ENCODE assay signal across 14 cellular contexts in genomic region chr4:66769436-66769835, GRCh38.
"Had no signal": no experiment of that assay in that cellular context is flagged by ENCODE, and none has a peak within 500 bp of the region (broad histone marks: within the 10 kb centered on the region; RNA-seq: fewer than 3 reads in every experiment).

No MANE protein-coding gene starts in this region.

- DNase-seq: activated CD8-positive, alpha-beta memory T cell treated with anti-CD3 and anti-CD28 coated beads, Interleukin-2, amount 10 ng/mL, durations not matched to agents 7 days and 5 days; activated effector memory CD4-positive, alpha-beta T cell treated with Interleukin-2 at 50 U/mL for 16 hours; activated T-cell treated with anti-CD3 and anti-CD28 coated beads, Interleukin-2, amount 50 U/mL, for 24 hours; anterior cingulate cortex; esophagus squamous epithelium; foreskin fibroblast; head of caudate nucleus; naive thymus-derived CD4-positive, alpha-beta T cell; posterior cingulate gyrus; right cardiac atrium; small intestine; thyroid gland; uterus had no signal

- H3K36me3 ChIP-seq: esophagus squamous epithelium, neutrophil, thyroid gland, uterus had no signal

- H3K9me3 ChIP-seq: esophagus squamous epithelium, neutrophil, thyroid gland, uterus had no signal

- H3K4me3 ChIP-seq: esophagus squamous epithelium, thyroid gland, uterus had no signal

- H3K27ac ChIP-seq: esophagus squamous epithelium, neutrophil, thyroid gland, uterus had no signal

- H3K4me1 ChIP-seq: esophagus squamous epithelium, thyroid gland, uterus had no signal

- H3K27me3 ChIP-seq: esophagus squamous epithelium, neutrophil, thyroid gland, uterus had no signal
